ENCODE assay signal across 1 cellular context in the genomic region with DNA sequence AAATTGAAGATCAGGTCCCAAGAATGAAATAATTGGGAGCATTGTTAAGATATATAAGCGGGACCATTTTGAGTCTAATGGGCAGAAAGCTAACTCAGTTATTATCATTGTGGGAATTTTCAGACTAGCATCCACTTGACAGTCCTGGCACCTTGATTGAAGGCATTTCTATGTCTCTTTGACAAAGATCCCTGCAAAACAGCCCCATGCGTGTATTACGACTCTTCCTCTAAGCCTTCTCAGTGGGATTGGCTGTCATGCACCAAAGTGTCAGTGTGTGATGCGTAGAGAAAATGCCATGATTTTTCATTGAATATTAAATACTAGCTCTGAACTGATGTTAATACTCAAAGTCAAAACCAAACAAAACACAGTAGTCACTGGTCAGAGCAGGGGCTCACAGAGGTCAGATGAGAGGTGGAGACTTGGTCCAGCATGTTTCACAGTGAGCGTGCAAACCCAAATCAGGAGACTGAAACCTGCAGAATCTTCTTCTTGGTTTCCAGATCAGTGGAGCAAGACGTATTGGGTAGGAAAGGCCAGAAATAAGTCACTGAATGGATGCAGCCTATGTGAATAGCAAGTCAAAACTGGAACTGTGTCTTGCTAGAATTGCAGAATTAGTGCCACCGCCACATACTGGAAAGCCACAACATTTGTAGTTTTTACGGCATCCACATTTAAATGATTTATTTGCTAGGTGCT.
A peak's percentile ranks its signal among the peaks of the same experiment; 100 is the strongest.
TF ChIP-seq lines count a peak whose summit lies in the region.

No MANE protein-coding gene starts in this region.

TF ChIP-seq in GM12878, 131 proteins besides CTCF, POLR2A, EP300 and RAD21 (continued from another document):
- TF ChIP-seq IRF4 (IDR thresholded peaks at IDR 0.05; ENCODE audit: low read depth, low read length) (0 out of 2 replicates have a peak, but pooled peaks have one; percentile 33), SMAD5 (IDR thresholded peaks at IDR 0.05; ENCODE audit: low read depth) (no peak), SP1 (IDR thresholded peaks at IDR 0.05; ENCODE audit: low read depth, low read length) (no peak)
- TF ChIP-seq, protein P1, sequence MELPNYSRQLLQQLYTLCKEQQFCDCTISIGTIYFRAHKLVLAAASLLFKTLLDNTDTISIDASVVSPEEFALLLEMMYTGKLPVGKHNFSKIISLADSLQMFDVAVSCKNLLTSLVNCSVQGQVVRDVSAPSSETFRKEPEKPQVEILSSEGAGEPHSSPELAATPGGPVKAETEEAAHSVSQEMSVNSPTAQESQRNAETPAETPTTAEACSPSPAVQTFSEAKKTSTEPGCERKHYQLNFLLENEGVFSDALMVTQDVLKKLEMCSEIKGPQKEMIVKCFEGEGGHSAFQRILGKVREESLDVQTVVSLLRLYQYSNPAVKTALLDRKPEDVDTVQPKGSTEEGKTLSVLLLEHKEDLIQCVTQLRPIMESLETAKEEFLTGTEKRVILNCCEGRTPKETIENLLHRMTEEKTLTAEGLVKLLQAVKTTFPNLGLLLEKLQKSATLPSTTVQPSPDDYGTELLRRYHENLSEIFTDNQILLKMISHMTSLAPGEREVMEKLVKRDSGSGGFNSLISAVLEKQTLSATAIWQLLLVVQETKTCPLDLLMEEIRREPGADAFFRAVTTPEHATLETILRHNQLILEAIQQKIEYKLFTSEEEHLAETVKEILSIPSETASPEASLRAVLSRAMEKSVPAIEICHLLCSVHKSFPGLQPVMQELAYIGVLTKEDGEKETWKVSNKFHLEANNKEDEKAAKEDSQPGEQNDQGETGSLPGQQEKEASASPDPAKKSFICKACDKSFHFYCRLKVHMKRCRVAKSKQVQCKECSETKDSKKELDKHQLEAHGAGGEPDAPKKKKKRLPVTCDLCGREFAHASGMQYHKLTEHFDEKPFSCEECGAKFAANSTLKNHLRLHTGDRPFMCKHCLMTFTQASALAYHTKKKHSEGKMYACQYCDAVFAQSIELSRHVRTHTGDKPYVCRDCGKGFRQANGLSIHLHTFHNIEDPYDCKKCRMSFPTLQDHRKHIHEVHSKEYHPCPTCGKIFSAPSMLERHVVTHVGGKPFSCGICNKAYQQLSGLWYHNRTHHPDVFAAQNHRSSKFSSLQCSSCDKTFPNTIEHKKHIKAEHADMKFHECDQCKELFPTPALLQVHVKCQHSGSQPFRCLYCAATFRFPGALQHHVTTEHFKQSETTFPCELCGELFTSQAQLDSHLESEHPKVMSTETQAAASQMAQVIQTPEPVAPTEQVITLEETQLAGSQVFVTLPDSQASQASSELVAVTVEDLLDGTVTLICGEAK (IDR thresholded peaks at IDR 0.05; ENCODE audit: borderline replicate concordance) = no peak
TF ChIP-seq in GM12878: peak in this region for 6.
